In the genomic region with DNA sequence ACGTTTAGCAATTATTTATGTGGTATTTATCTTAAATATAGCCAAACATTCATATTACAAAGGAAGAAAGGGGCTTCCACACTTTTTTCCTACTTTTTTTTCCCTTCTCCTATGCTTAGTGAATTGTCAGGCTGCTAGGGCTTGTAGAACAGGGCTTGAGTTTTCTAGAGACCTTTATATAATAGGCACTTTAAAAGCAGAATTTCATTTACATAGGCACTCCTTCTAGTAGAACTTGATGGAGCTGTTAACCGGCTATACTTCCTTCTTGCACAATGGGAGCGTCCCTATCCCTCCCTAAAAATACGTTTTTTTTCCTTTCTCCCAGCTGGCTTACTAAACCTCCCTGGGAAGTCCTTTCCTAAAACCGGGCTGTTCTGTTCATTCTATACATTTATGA, we compare ENCODE assay signal across 8 cellular contexts. TPM values are rescaled to one million over a fixed set of nuclear protein-coding genes. Genes with fewer than 3 reads are reported as not detected.
DNase-seq lines count a peak whose midpoint lies in the region; ATAC-seq and TF ChIP-seq lines count a peak whose summit lies in the region.

No MANE protein-coding gene starts in this region.

- intact Hi-C loops in activated CD4-positive, alpha-beta T cell treated with anti-CD3 and anti-CD28 coated beads for 36 hours (cut with DNase I, micrococcal nuclease) = loop anchor here (1.0 to 5.0 kb wide), 16 partner anchors 62 to 1804 kb away; partner anchors contain the start of genes CAB39L (in 1 of the 2), DHRS12 (in 1 of the 2), EBPL (in 1 of the 2) and INTS6 (in 1 of the 2)
- intact Hi-C loops in activated CD8-positive, alpha-beta T cell treated with anti-CD3 and anti-CD28 coated beads for 36 hours (cut with micrococcal nuclease) = loop anchor here (2.0 to 5.0 kb wide), 2 partner anchors 77 to 124 kb away; no protein-coding TSS in a partner anchor

- CTCF ChIA-PET in activated CD4-positive, alpha-beta T cell treated with anti-CD3 and anti-CD28 coated beads for 36 hours (lab: Charles Lee) = interaction anchor here (0.8 to 3.8 kb wide), 22 partner anchors 9 to 914 kb away, joined by 3 to 29 read pairs (median 5); partner anchors contain the start of genes KCNRG, KPNA3, RNASEH2B and SPRYD7
- CTCF ChIA-PET in activated CD8-positive, alpha-beta T cell treated with anti-CD3 and anti-CD28 coated beads for 36 hours (lab: Charles Lee) = interaction anchor here (0.5 to 2.8 kb wide), 43 partner anchors 8 to 1123 kb away, joined by 3 to 29 read pairs (median 3); partner anchors contain the start of genes KCNRG and SPRYD7

- no peaks in the 10 kb centered on the region for H3K9me3 ChIP-seq in subcutaneous abdominal adipose tissue (ENCODE audit: control insufficient read depth in 5 of 5, low read length in 5 of 5)

- no peak for TF ChIP-seq CTCF in activated CD8-positive, alpha-beta T cell treated with anti-CD3 and anti-CD28 coated beads for 36 hours (IDR thresholded peaks at IDR 0.05)
- TF ChIP-seq CTCF in omental fat pad (IDR thresholded peaks at IDR 0.05) = no peak

- peak overlapping the region; percentile 77 for H3K4me3 Mint-ChIP-seq in activated CD4-positive, alpha-beta T cell treated with anti-CD3 and anti-CD28 coated beads for 36 hours
- H3K4me3 Mint-ChIP-seq in activated CD8-positive, alpha-beta T cell treated with anti-CD3 and anti-CD28 coated beads for 36 hours = peak overlapping the region; percentile 86
- H3K4me3 Mint-ChIP-seq in immature natural killer cell = peak overlapping the region; percentile 85 to 92 (median 89)

- H3K4me1 Mint-ChIP-seq in activated CD4-positive, alpha-beta T cell treated with anti-CD3 and anti-CD28 coated beads for 36 hours = peaks cover 48% of the 10 kb centered on the region
- peaks cover 37% of the 10 kb centered on the region for H3K4me1 Mint-ChIP-seq in activated CD8-positive, alpha-beta T cell treated with anti-CD3 and anti-CD28 coated beads for 36 hours (ENCODE audit: low read depth)
- H3K4me1 Mint-ChIP-seq in immature natural killer cell = peaks cover 33 to 63% of the 10 kb centered on the region in 2 donors

- peak overlapping the region; percentile 95 for H3K27ac ChIP-seq in subcutaneous abdominal adipose tissue (ENCODE audit: low read depth, low read length)

- H3K27ac Mint-ChIP-seq in activated CD4-positive, alpha-beta T cell treated with anti-CD3 and anti-CD28 coated beads for 36 hours = peak overlapping the region; percentile 73
- peak overlapping the region; percentile 91 for H3K27ac Mint-ChIP-seq in activated CD8-positive, alpha-beta T cell treated with anti-CD3 and anti-CD28 coated beads for 36 hours
- H3K27ac Mint-ChIP-seq in immature natural killer cell = peak overlapping the region; percentile 71 to 94 (median 85)

- H3K36me3 ChIP-seq in subcutaneous abdominal adipose tissue (ENCODE audit: control insufficient read depth in 5 of 5, insufficient read depth in 5 of 5, low read length in 5 of 5) = peaks cover 2 to 15% (median 11%) of the 10 kb centered on the region in 5 donors

- no peak for DNase-seq in activated CD4-positive, alpha-beta T cell treated with anti-CD3 and anti-CD28 coated beads for 36 hours
- no peak for DNase-seq in activated CD4-positive, alpha-beta T cell treated with anti-CD3 and anti-CD28 coated beads for 48 hours
- DNase-seq in activated CD8-positive, alpha-beta T cell treated with anti-CD3 and anti-CD28 coated beads for 36 hours = no peak
- no peak for DNase-seq in immature natural killer cell
- no peak for DNase-seq in omental fat pad (ENCODE audit: low spot score)
- no peak for DNase-seq in occipital lobe (lab: John Stamatoyannopoulos, UW)

- H3K4me3 ChIP-seq in subcutaneous abdominal adipose tissue (ENCODE audit: low read depth in 1 of 5, low read length in 5 of 5) = peak overlapping the region; percentile 62 to 88 (median 74)

- no peaks in the 10 kb centered on the region for H3K9me3 Mint-ChIP-seq in activated CD4-positive, alpha-beta T cell treated with anti-CD3 and anti-CD28 coated beads for 36 hours (ENCODE audit: low read depth)
- no peaks in the 10 kb centered on the region for H3K9me3 Mint-ChIP-seq in activated CD8-positive, alpha-beta T cell treated with anti-CD3 and anti-CD28 coated beads for 36 hours
- H3K9me3 Mint-ChIP-seq in immature natural killer cell = no peaks in the 10 kb centered on the region

- H3K4me1 ChIP-seq in subcutaneous abdominal adipose tissue (ENCODE audit: control insufficient read depth in 5 of 5, insufficient read depth in 5 of 5, low read length in 5 of 5) = peaks cover 4 to 44% (median 37%) of the 10 kb centered on the region in 5 donors

- no peak for ATAC-seq in activated CD4-positive, alpha-beta T cell treated with anti-CD3 and anti-CD28 coated beads for 36 hours
- ATAC-seq in activated CD8-positive, alpha-beta T cell treated with anti-CD3 and anti-CD28 coated beads for 36 hours = no peak
- ATAC-seq in omental fat pad (ENCODE audit: low FRiP score) (no peak), HG03469 (IDR thresholded peaks at IDR 0.05; ENCODE audit: unreplicated experiment) (no peak)

- peaks cover 23% of the 10 kb centered on the region for H3K36me3 Mint-ChIP-seq in activated CD4-positive, alpha-beta T cell treated with anti-CD3 and anti-CD28 coated beads for 36 hours (ENCODE audit: low read depth)
- H3K36me3 Mint-ChIP-seq in activated CD8-positive, alpha-beta T cell treated with anti-CD3 and anti-CD28 coated beads for 36 hours (ENCODE audit: low read depth) = peaks cover 28% of the 10 kb centered on the region
- peaks cover 0 to 3% (median 0%) of the 10 kb centered on the region in 3 donors for H3K36me3 Mint-ChIP-seq in immature natural killer cell

- POLR2A ChIA-PET in activated CD4-positive, alpha-beta T cell treated with anti-CD3 and anti-CD28 coated beads for 36 hours (lab: Charles Lee) = interaction anchor here (0.6 to 1.5 kb wide), 16 partner anchors 61 to 917 kb away, joined by 3 to 16 read pairs (median 5); partner anchors contain the start of genes KPNA3 and SPRYD7
- POLR2A ChIA-PET in activated CD8-positive, alpha-beta T cell treated with anti-CD3 and anti-CD28 coated beads for 36 hours (lab: Charles Lee) = interaction anchor here (0.6 to 3.5 kb wide), 14 partner anchors 8 to 1329 kb away, joined by 3 to 32 read pairs (median 4); partner anchors contain the start of gene SPRYD7

- H3K27me3 ChIP-seq in subcutaneous abdominal adipose tissue (ENCODE audit: control insufficient read depth in 5 of 5, insufficient read depth in 4 of 5, low read length in 5 of 5) = no peaks in the 10 kb centered on the region

- H3K9ac ChIP-seq in subcutaneous abdominal adipose tissue (ENCODE audit: low read length in 5 of 5) = peak overlapping the region; percentile 31 to 98 (median 80)

- no peaks in the 10 kb centered on the region for H3K27me3 Mint-ChIP-seq in activated CD4-positive, alpha-beta T cell treated with anti-CD3 and anti-CD28 coated beads for 36 hours
- H3K27me3 Mint-ChIP-seq in activated CD8-positive, alpha-beta T cell treated with anti-CD3 and anti-CD28 coated beads for 36 hours = no peaks in the 10 kb centered on the region
- peaks cover 2 to 21% (median 15%) of the 10 kb centered on the region in 3 donors for H3K27me3 Mint-ChIP-seq in immature natural killer cell (ENCODE audit: low read depth in 3 of 3)

RNA-seq across cellular contexts. Expression of gene TRIM13, which starts 1.1 kb away (rescaled TPM):
- 10 to 100 TPM; 10.6 to 12.9 TPM for total RNA-seq in activated CD4-positive, alpha-beta T cell treated with anti-CD3 and anti-CD28 coated beads for 36 hours
- 10 to 100 TPM; 12.5 to 13.4 TPM for total RNA-seq in activated CD8-positive, alpha-beta T cell treated with anti-CD3 and anti-CD28 coated beads for 36 hours
- polyA plus RNA-seq in immature natural killer cell = 10 to 100 TPM in 2 of 3 donors, 1 to 10 TPM in 1; 6.4 to 14.3 (median 14.0) TPM
- total RNA-seq in omental fat pad = 10 to 100 TPM; 11.0 to 19.1 (median 14.2) TPM
- total RNA-seq in occipital lobe = 143 TPM

RNA-seq across cellular contexts. Expression of gene KCNRG, which starts 17.3 kb away (rescaled TPM):
- total RNA-seq in activated CD4-positive, alpha-beta T cell treated with anti-CD3 and anti-CD28 coated beads for 36 hours = under 1 TPM; 0.11 to 0.12 TPM
- total RNA-seq in activated CD8-positive, alpha-beta T cell treated with anti-CD3 and anti-CD28 coated beads for 36 hours = under 1 TPM; 0.18 to 0.36 TPM
- under 1 TPM in 2 of 3 donors, not detected in 1; 0.27 to 0.36 TPM for polyA plus RNA-seq in immature natural killer cell
- total RNA-seq in omental fat pad (1 to 10 TPM in 1 of 4 donors, under 1 TPM in 3; 0.56 to 1.0 (median 0.89) TPM), occipital lobe (20.7 TPM)

Comparison
In these comparisons a context has a peak if more than half of its experiments do, and no peak if none do; other contexts are left out.
1. RNA of gene KCNRG, which starts 17.3 kb away (total RNA-seq): 20.7 TPM in occipital lobe (single experiment); 0.56 to 1.0 TPM in omental fat pad, 0.18 to 0.36 TPM in activated CD8-positive, alpha-beta T cell treated with anti-CD3 and anti-CD28 coated beads for 36 hours and 0.11 to 0.12 TPM in activated CD4-positive, alpha-beta T cell treated with anti-CD3 and anti-CD28 coated beads for 36 hours; every median in the first group is over 10 times any median in the second.
2. Peak in every context shown above with its lines, with median percentiles within 50 percentile points of each other: H3K27ac Mint-ChIP-seq and H3K4me3 Mint-ChIP-seq.